20 cellular contexts compared by ENCODE assay signal in the genomic region with DNA sequence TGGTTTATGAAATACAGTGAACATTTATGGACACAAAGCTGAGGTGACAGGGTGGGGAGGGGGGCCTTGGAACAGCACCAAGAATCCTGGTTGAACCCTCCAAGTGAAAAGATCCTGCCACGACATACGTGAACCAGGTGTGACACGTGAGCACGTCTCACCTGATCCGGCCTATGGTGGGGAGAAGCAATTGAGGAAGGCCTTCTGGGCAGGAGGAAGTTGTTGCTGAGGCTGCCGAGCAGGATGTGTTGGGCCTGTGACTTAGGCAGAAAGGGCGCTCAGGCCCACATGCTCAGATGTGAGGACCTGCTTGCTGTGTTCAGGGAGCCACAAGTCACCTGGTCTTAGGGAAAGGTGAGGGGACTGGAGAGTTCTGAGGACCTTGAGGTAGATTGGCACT. TPM values are rescaled to one million over a fixed set of nuclear protein-coding genes. Genes with fewer than 3 reads are reported as not detected.
DNase-seq lines count a peak whose midpoint lies in the region; ATAC-seq and TF ChIP-seq lines count a peak whose summit lies in the region.
"Had no signal": no experiment of that assay in that cellular context is flagged by ENCODE, and none has a peak within 500 bp of the region (broad histone marks: within the 10 kb centered on the region; RNA-seq: fewer than 3 reads in every experiment).

No MANE protein-coding gene starts in this region.

- intact Hi-C loops in activated CD8-positive, alpha-beta T cell treated with anti-CD3 and anti-CD28 coated beads for 36 hours (cut with micrococcal nuclease): loop anchor here (5.0 kb wide), 1 partner anchor 178 kb away; no protein-coding TSS in a partner anchor

- no peaks in the 10 kb centered on the region for H3K27me3 Mint-ChIP-seq in activated CD8-positive, alpha-beta T cell treated with anti-CD3 and anti-CD28 coated beads for 36 hours
- no peaks in the 10 kb centered on the region for H3K27me3 Mint-ChIP-seq in activated CD8-positive, alpha-beta T cell treated with anti-CD3 and anti-CD28 coated beads, Interleukin-2, amount 10 ng/mL, durations not matched to agents 7 days and 5 days (ENCODE audit: low read depth)
- H3K27me3 Mint-ChIP-seq in stimulated activated naive B cell treated with anti-CD40 and anti-IgM and Interleukin-4, amounts not matched to agents 10 μg/mL and 1 μg/mL and 100 μg/mL, for 72 hours: no peaks in the 10 kb centered on the region
- H3K27me3 Mint-ChIP-seq: stimulated activated naive CD8-positive, alpha-beta T cell treated with anti-CD3 and anti-CD28 coated beads, Interleukin-15, Interleukin-2, amounts not matched to agents 100 ng/mL and 50 ng/mL, for 24 hours had no signal

- DNase-seq in activated CD8-positive, alpha-beta T cell treated with anti-CD3 and anti-CD28 coated beads for 36 hours: no peak
- DNase-seq in activated CD8-positive, alpha-beta T cell treated with anti-CD3 and anti-CD28 coated beads, Interleukin-2, amount 10 ng/mL, durations not matched to agents 7 days and 5 days: no peak
- DNase-seq in UCSD-AML1 (lab: John Stamatoyannopoulos, UW; ENCODE audit: unreplicated experiment) (peak; percentile 44), medulla oblongata (ENCODE audit: extremely low spot score) (peak; percentile 53), NOMO-1 treated with dmso at 0.1 percent for 144 hours (lab: John Stamatoyannopoulos, UW; ENCODE audit: unreplicated experiment) (no peak), DMS 273 (lab: John Stamatoyannopoulos, UW; ENCODE audit: unreplicated experiment) (no peak), dermis blood vessel endothelial cell (no peak)
- no peak for DNase-seq in stimulated activated naive B cell treated with anti-CD40 and anti-IgM and Interleukin-4, amounts not matched to agents 10 μg/mL and 1 μg/mL and 100 μg/mL, for 72 hours
- DNase-seq: amygdala; C1 segment of cervical spinal cord; cerebellar nuclear complex; effector CD8-positive, alpha-beta T cell; GF-D8; H7; left lung; NCI-H1105; NCI-H524 treated with DMSO at 0.1 percent for 48 hours; trophoblast cell had no signal

- H3K27ac Mint-ChIP-seq in activated CD8-positive, alpha-beta T cell treated with anti-CD3 and anti-CD28 coated beads for 36 hours: peak overlapping the region; percentile 18
- H3K27ac Mint-ChIP-seq in activated CD8-positive, alpha-beta T cell treated with anti-CD3 and anti-CD28 coated beads, Interleukin-2, amount 10 ng/mL, durations not matched to agents 7 days and 5 days: no peak overlapping the region
- H3K27ac Mint-ChIP-seq in stimulated activated naive B cell treated with anti-CD40 and anti-IgM and Interleukin-4, amounts not matched to agents 10 μg/mL and 1 μg/mL and 100 μg/mL, for 72 hours: peak overlapping the region; percentile 77

- no peak for TF ChIP-seq CTCF in activated CD8-positive, alpha-beta T cell treated with anti-CD3 and anti-CD28 coated beads for 36 hours (IDR thresholded peaks at IDR 0.05)

- H3K9me3 Mint-ChIP-seq in activated CD8-positive, alpha-beta T cell treated with anti-CD3 and anti-CD28 coated beads for 36 hours: no peaks in the 10 kb centered on the region
- no peaks in the 10 kb centered on the region for H3K9me3 Mint-ChIP-seq in activated CD8-positive, alpha-beta T cell treated with anti-CD3 and anti-CD28 coated beads, Interleukin-2, amount 10 ng/mL, durations not matched to agents 7 days and 5 days (ENCODE audit: insufficient read depth)
- no peaks in the 10 kb centered on the region for H3K9me3 Mint-ChIP-seq in stimulated activated naive B cell treated with anti-CD40 and anti-IgM and Interleukin-4, amounts not matched to agents 10 μg/mL and 1 μg/mL and 100 μg/mL, for 72 hours
- H3K9me3 Mint-ChIP-seq: stimulated activated naive CD8-positive, alpha-beta T cell treated with anti-CD3 and anti-CD28 coated beads, Interleukin-15, Interleukin-2, amounts not matched to agents 100 ng/mL and 50 ng/mL, for 24 hours had no signal

- POLR2A ChIA-PET in activated CD8-positive, alpha-beta T cell treated with anti-CD3 and anti-CD28 coated beads for 36 hours (lab: Charles Lee): interaction anchor here (0.6 kb wide), 1 partner anchor 107 kb away, joined by 3 read pairs; no protein-coding TSS in a partner anchor
- POLR2A ChIA-PET in activated CD8-positive, alpha-beta T cell treated with anti-CD3 and anti-CD28 coated beads, Interleukin-2, amount 10 ng/mL, durations not matched to agents 7 days and 5 days (lab: Charles Lee): no interaction called here

- no peak overlapping the region for H3K4me3 Mint-ChIP-seq in activated CD8-positive, alpha-beta T cell treated with anti-CD3 and anti-CD28 coated beads for 36 hours
- H3K4me3 Mint-ChIP-seq in activated CD8-positive, alpha-beta T cell treated with anti-CD3 and anti-CD28 coated beads, Interleukin-2, amount 10 ng/mL, durations not matched to agents 7 days and 5 days: no peak overlapping the region
- no peak overlapping the region for H3K4me3 Mint-ChIP-seq in stimulated activated naive B cell treated with anti-CD40 and anti-IgM and Interleukin-4, amounts not matched to agents 10 μg/mL and 1 μg/mL and 100 μg/mL, for 72 hours
- H3K4me3 Mint-ChIP-seq: stimulated activated naive CD8-positive, alpha-beta T cell treated with anti-CD3 and anti-CD28 coated beads, Interleukin-15, Interleukin-2, amounts not matched to agents 100 ng/mL and 50 ng/mL, for 24 hours had no signal

- no peak for ATAC-seq in activated CD8-positive, alpha-beta T cell treated with anti-CD3 and anti-CD28 coated beads for 36 hours
- no peak for ATAC-seq in activated CD8-positive, alpha-beta T cell treated with anti-CD3 and anti-CD28 coated beads, Interleukin-2, amount 10 ng/mL, durations not matched to agents 7 days and 5 days
- no peak for ATAC-seq in stimulated activated naive B cell treated with anti-CD40 and anti-IgM and Interleukin-4, amounts not matched to agents 10 μg/mL and 1 μg/mL and 100 μg/mL, for 72 hours (replicated peaks)
- ATAC-seq: left lung, Right ventricle myocardium inferior had no signal

- H3K36me3 Mint-ChIP-seq in activated CD8-positive, alpha-beta T cell treated with anti-CD3 and anti-CD28 coated beads for 36 hours (ENCODE audit: low read depth): no peaks in the 10 kb centered on the region
- peaks cover 2% of the 10 kb centered on the region for H3K36me3 Mint-ChIP-seq in activated CD8-positive, alpha-beta T cell treated with anti-CD3 and anti-CD28 coated beads, Interleukin-2, amount 10 ng/mL, durations not matched to agents 7 days and 5 days (ENCODE audit: low read depth)
- peaks cover 5 to 8% of the 10 kb centered on the region in 2 donors for H3K36me3 Mint-ChIP-seq in stimulated activated naive B cell treated with anti-CD40 and anti-IgM and Interleukin-4, amounts not matched to agents 10 μg/mL and 1 μg/mL and 100 μg/mL, for 72 hours

- CTCF ChIA-PET in activated CD8-positive, alpha-beta T cell treated with anti-CD3 and anti-CD28 coated beads for 36 hours (lab: Charles Lee): interaction anchor here (0.6 to 5.0 kb wide), 15 partner anchors 9 to 495 kb away, joined by 3 to 68 read pairs (median 5); a partner anchor contains a TSS
- CTCF ChIA-PET in activated CD8-positive, alpha-beta T cell treated with anti-CD3 and anti-CD28 coated beads, Interleukin-2, amount 10 ng/mL, durations not matched to agents 7 days and 5 days (lab: Charles Lee): interaction anchor here (0.7 to 4.6 kb wide), 10 partner anchors 10 to 423 kb away, joined by 3 to 100 read pairs (median 8); no protein-coding TSS in a partner anchor

- H3K4me1 Mint-ChIP-seq in activated CD8-positive, alpha-beta T cell treated with anti-CD3 and anti-CD28 coated beads for 36 hours (ENCODE audit: low read depth): peaks cover 37% of the 10 kb centered on the region
- peaks cover 40% of the 10 kb centered on the region for H3K4me1 Mint-ChIP-seq in activated CD8-positive, alpha-beta T cell treated with anti-CD3 and anti-CD28 coated beads, Interleukin-2, amount 10 ng/mL, durations not matched to agents 7 days and 5 days (ENCODE audit: low read depth)
- H3K4me1 Mint-ChIP-seq in stimulated activated naive B cell treated with anti-CD40 and anti-IgM and Interleukin-4, amounts not matched to agents 10 μg/mL and 1 μg/mL and 100 μg/mL, for 72 hours: peaks cover 31 to 56% of the 10 kb centered on the region in 2 donors

RNA-seq across cellular contexts. Expression of a gene that starts 2.5 kb away (rescaled TPM):
- 10 to 100 TPM; 31.8 to 33.2 TPM for total RNA-seq in activated CD8-positive, alpha-beta T cell treated with anti-CD3 and anti-CD28 coated beads for 36 hours
- total RNA-seq in activated CD8-positive, alpha-beta T cell treated with anti-CD3 and anti-CD28 coated beads, Interleukin-2, amount 10 ng/mL, durations not matched to agents 7 days and 5 days: 10 to 100 TPM; 42.6 to 44.6 TPM
- 27.4 and 28.5 TPM in 2 replicates for total RNA-seq in dermis blood vessel endothelial cell

RNA-seq across cellular contexts. Expression of a gene that starts 58.7 kb away (rescaled TPM):
- total RNA-seq in activated CD8-positive, alpha-beta T cell treated with anti-CD3 and anti-CD28 coated beads for 36 hours: not detected
- total RNA-seq in activated CD8-positive, alpha-beta T cell treated with anti-CD3 and anti-CD28 coated beads, Interleukin-2, amount 10 ng/mL, durations not matched to agents 7 days and 5 days: under 1 TPM in 1 of 2 experiments, not detected in 1; 0.13 TPM
- 0.60 and 0.68 TPM in 2 replicates for total RNA-seq in dermis blood vessel endothelial cell

Comparison
In these comparisons a context has a peak if more than half of its experiments do, and no peak if none do; other contexts are left out.
1. DNase-seq: peak in UCSD-AML1 (single experiment) and medulla oblongata (single experiment); none in activated CD8-positive, alpha-beta T cell treated with anti-CD3 and anti-CD28 coated beads for 36 hours (single experiment), activated CD8-positive, alpha-beta T cell treated with anti-CD3 and anti-CD28 coated beads, Interleukin-2, amount 10 ng/mL, durations not matched to agents 7 days and 5 days (single experiment), stimulated activated naive B cell treated with anti-CD40 and anti-IgM and Interleukin-4, amounts not matched to agents 10 μg/mL and 1 μg/mL and 100 μg/mL, for 72 hours (single experiment), NOMO-1 treated with dmso at 0.1 percent for 144 hours (single experiment), DMS 273 (single experiment) and dermis blood vessel endothelial cell (single experiment).